ENCODE assay signal across 8 cellular contexts in the genomic region with DNA sequence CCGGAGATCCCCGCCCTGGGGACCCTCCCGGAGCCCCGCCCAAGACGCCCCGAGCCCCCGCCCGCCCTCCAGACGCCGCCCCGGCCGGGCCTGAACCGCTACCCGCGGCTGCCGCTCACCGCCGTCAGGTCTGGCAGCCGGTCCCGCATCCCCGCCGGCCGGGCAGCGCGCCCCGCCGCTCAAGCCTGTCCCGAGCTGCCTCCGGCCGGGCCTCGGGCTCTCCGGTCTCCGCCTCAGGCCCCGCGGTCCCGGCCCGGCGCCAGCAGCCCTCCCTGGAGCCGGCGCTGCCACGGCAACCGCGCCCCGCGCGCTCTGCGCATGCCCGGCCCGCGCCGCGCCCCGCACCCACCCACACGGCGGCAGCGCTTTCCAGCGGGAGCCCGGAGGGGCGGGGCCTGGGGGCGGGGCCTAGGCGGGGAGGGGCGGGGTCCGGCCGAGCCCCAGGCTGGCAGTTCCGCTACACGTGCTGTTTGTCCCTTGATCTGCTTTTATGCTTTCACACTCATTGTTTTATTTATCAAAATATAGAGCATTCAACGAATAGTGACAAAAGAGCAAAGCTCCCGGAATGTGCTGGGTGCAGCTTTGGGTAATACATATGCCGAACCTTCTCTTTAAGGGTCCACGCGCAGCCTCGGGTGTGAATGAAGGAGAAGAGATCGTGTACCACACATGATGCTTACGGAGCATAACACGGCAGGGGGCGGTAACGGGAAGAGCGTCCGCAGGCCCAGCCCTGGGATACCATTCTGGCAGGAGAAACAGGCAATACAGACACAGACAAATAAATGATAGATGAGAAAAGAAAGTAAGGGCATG. TPM values are rescaled to one million over a fixed set of nuclear protein-coding genes. Genes with fewer than 3 reads are reported as not detected.
DNase-seq lines count a peak whose midpoint lies in the region; ATAC-seq and TF ChIP-seq lines count a peak whose summit lies in the region.

Gene STX2 (minus strand): TSS at position 300 of the 819 bp plus-strand sequence. CDS start 151 bp downstream, at position 149.

- H3K9me3 ChIP-seq in DND-41 (ENCODE audit: insufficient read depth, low read length, severe bottlenecking) (no peaks in the 10 kb centered on the region), Panc1 (ENCODE audit: control insufficient read depth, insufficient read depth, low read depth, low read length) (no peaks in the 10 kb centered on the region), fibroblast of lung (ENCODE audit: control insufficient read depth, insufficient read depth, low read depth, low read length) (no peaks in the 10 kb centered on the region)

- no TSS peak for BruUV-seq in Panc1 (replicated peaks; lab: Mats Ljungman, UMichigan)

- peak within 1 kb of the TSS; percentile 69 for H3K9ac ChIP-seq in DND-41 (ENCODE audit: low read depth, low read length)
- H3K9ac ChIP-seq in fibroblast of lung (ENCODE audit: insufficient read depth, low read length): peak within 1 kb of the TSS; percentile 59

- CTCF ChIA-PET in Panc1 (lab: Charles Lee): interaction anchor here (0.6 kb wide), 1 partner anchor 26 kb away, joined by 3 read pairs; no protein-coding TSS in a partner anchor

- H3K27ac ChIP-seq in DND-41 (ENCODE audit: low read length): peak within 1 kb of the TSS; percentile 77
- H3K27ac ChIP-seq in Panc1 (ENCODE audit: low read length): peak within 1 kb of the TSS; percentile 80
- H3K27ac ChIP-seq in fibroblast of lung (ENCODE audit: insufficient read depth, low read length): peak within 1 kb of the TSS; percentile 44

- DNase-seq in DND-41 (peak; percentile 89), Panc1 (ENCODE audit: low read depth, low spot score) (peak; percentile 62), fibroblast of lung (ENCODE audit: low read depth in 2 of 2) (peak; percentile 70 to 80)
- peak; percentile 58 for DNase-seq in Jurkat, Clone E6-1 (ENCODE audit: low read depth, low spot score)
- DNase-seq in activated T-helper 1 cell treated with anti-CD3 and anti-CD28 coated beads, Interleukin-12 subunit alpha, Interleukin-12 subunit beta, Interleukin-2, Interleukin-4 antibody, amounts not matched to agents 30 ng/mL and 10 ng/mL and 1 ng/mL, durations not matched to agents 14 hours and 24 hours and 36 hours (ENCODE audit: low spot score): peak; percentile 87
- DNase-seq in naive thymus-derived CD8-positive, alpha-beta T cell: peak; percentile 81 to 96 (median 91)
- peak; percentile 83 for DNase-seq in stimulated activated naive B cell treated with anti-CD40 and anti-IgM and Interleukin-4, amounts not matched to agents 10 μg/mL and 1 μg/mL and 100 μg/mL, for 72 hours

- ATAC-seq in DND-41 (ENCODE audit: insufficient read depth, low read depth) (peak; percentile 76), GM21619 (IDR thresholded peaks at IDR 0.05; ENCODE audit: unreplicated experiment) (peak; percentile 77), Panc1 (peak; percentile 95)
- ATAC-seq in naive thymus-derived CD8-positive, alpha-beta T cell: peak; percentile 82 to 87
- ATAC-seq in stimulated activated naive B cell treated with anti-CD40 and anti-IgM and Interleukin-4, amounts not matched to agents 10 μg/mL and 1 μg/mL and 100 μg/mL, for 72 hours (replicated peaks): peak; percentile 90 to 93

- intact Hi-C loops in Panc1 (cut with micrococcal nuclease; ENCODE audit: unreplicated experiment): no loop called here
- intact Hi-C loops in activated T-helper 1 cell treated with anti-CD3 and anti-CD28 coated beads, Interleukin-12 subunit alpha, Interleukin-12 subunit beta, Interleukin-2, Interleukin-4 antibody, amounts not matched to agents 30 ng/mL and 10 ng/mL and 1 ng/mL, durations not matched to agents 14 hours and 24 hours and 36 hours (cut with micrococcal nuclease): loop anchor here (1.0 to 5.0 kb wide), 4 partner anchors 13 to 77 kb away; no protein-coding TSS in a partner anchor

- H3K27me3 ChIP-seq in DND-41 (ENCODE audit: insufficient read depth, low read length, poor library complexity) (no peaks in the 10 kb centered on the region), Panc1 (ENCODE audit: control insufficient read depth, insufficient read depth, low read length) (no peaks in the 10 kb centered on the region), fibroblast of lung (ENCODE audit: control insufficient read depth, insufficient read depth, low read length) (no peaks in the 10 kb centered on the region)

- H3K9me3 Mint-ChIP-seq in activated T-helper 1 cell treated with anti-CD3 and anti-CD28 coated beads, Interleukin-12 subunit alpha, Interleukin-12 subunit beta, Interleukin-2, Interleukin-4 antibody, amounts not matched to agents 30 ng/mL and 10 ng/mL and 1 ng/mL, durations not matched to agents 14 hours and 24 hours and 36 hours: no peaks in the 10 kb centered on the region
- H3K9me3 Mint-ChIP-seq in naive thymus-derived CD8-positive, alpha-beta T cell: no peaks in the 10 kb centered on the region
- no peaks in the 10 kb centered on the region for H3K9me3 Mint-ChIP-seq in stimulated activated naive B cell treated with anti-CD40 and anti-IgM and Interleukin-4, amounts not matched to agents 10 μg/mL and 1 μg/mL and 100 μg/mL, for 72 hours

- no peaks in the 10 kb centered on the region for H3K36me3 Mint-ChIP-seq in activated T-helper 1 cell treated with anti-CD3 and anti-CD28 coated beads, Interleukin-12 subunit alpha, Interleukin-12 subunit beta, Interleukin-2, Interleukin-4 antibody, amounts not matched to agents 30 ng/mL and 10 ng/mL and 1 ng/mL, durations not matched to agents 14 hours and 24 hours and 36 hours (ENCODE audit: low read depth)
- H3K36me3 Mint-ChIP-seq in naive thymus-derived CD8-positive, alpha-beta T cell: no peaks in the 10 kb centered on the region
- H3K36me3 Mint-ChIP-seq in stimulated activated naive B cell treated with anti-CD40 and anti-IgM and Interleukin-4, amounts not matched to agents 10 μg/mL and 1 μg/mL and 100 μg/mL, for 72 hours: no peaks in the 10 kb centered on the region

- peaks cover 25% of the 10 kb centered on the region for H3K4me1 Mint-ChIP-seq in activated T-helper 1 cell treated with anti-CD3 and anti-CD28 coated beads, Interleukin-12 subunit alpha, Interleukin-12 subunit beta, Interleukin-2, Interleukin-4 antibody, amounts not matched to agents 30 ng/mL and 10 ng/mL and 1 ng/mL, durations not matched to agents 14 hours and 24 hours and 36 hours (ENCODE audit: low read depth)
- H3K4me1 Mint-ChIP-seq in naive thymus-derived CD8-positive, alpha-beta T cell: peaks cover 9 to 43% (median 25%) of the 10 kb centered on the region in 4 donors
- peaks cover 6 to 16% of the 10 kb centered on the region in 2 donors for H3K4me1 Mint-ChIP-seq in stimulated activated naive B cell treated with anti-CD40 and anti-IgM and Interleukin-4, amounts not matched to agents 10 μg/mL and 1 μg/mL and 100 μg/mL, for 72 hours

- H3K4me3 ChIP-seq in DND-41 (ENCODE audit: low read depth in 1 of 2, low read length in 2 of 2) (peak within 1 kb of the TSS; percentile 51 to 75; a peak in 3 of 4 replicates), Panc1 (ENCODE audit: low read depth in 2 of 2, low read length in 2 of 2) (peak within 1 kb of the TSS; percentile 82 to 85), fibroblast of lung (replicated peaks in 1 of 4; ENCODE audit: control extremely low read depth in 1 of 4, insufficient read depth in 1 of 4, low read depth in 3 of 4, low read length in 4 of 4) (peak within 1 kb of the TSS; percentile 68 to 89 (median 71))
- H3K4me3 ChIP-seq in Jurkat, Clone E6-1 (ENCODE audit: low read length): peak within 1 kb of the TSS; percentile 66

- peak within 1 kb of the TSS; percentile 85 for H3K4me3 Mint-ChIP-seq in activated T-helper 1 cell treated with anti-CD3 and anti-CD28 coated beads, Interleukin-12 subunit alpha, Interleukin-12 subunit beta, Interleukin-2, Interleukin-4 antibody, amounts not matched to agents 30 ng/mL and 10 ng/mL and 1 ng/mL, durations not matched to agents 14 hours and 24 hours and 36 hours
- peak within 1 kb of the TSS; percentile 76 to 93 (median 87) for H3K4me3 Mint-ChIP-seq in naive thymus-derived CD8-positive, alpha-beta T cell
- peak within 1 kb of the TSS; percentile 79 to 82 for H3K4me3 Mint-ChIP-seq in stimulated activated naive B cell treated with anti-CD40 and anti-IgM and Interleukin-4, amounts not matched to agents 10 μg/mL and 1 μg/mL and 100 μg/mL, for 72 hours

- peak within 1 kb of the TSS; percentile 98 for H3K4me2 ChIP-seq in DND-41 (ENCODE audit: insufficient read depth, low read length)
- H3K4me2 ChIP-seq in fibroblast of lung (ENCODE audit: extremely low read depth, insufficient read depth, low read length): peak within 1 kb of the TSS; percentile 98

- peaks cover 38% of the 10 kb centered on the region for H3K79me2 ChIP-seq in DND-41 (ENCODE audit: insufficient read depth, low read length)
- H3K79me2 ChIP-seq in fibroblast of lung (ENCODE audit: control insufficient read depth, insufficient read depth, low read length): peaks cover 39% of the 10 kb centered on the region

- peak within 1 kb of the TSS; percentile 90 for H3K27ac Mint-ChIP-seq in activated T-helper 1 cell treated with anti-CD3 and anti-CD28 coated beads, Interleukin-12 subunit alpha, Interleukin-12 subunit beta, Interleukin-2, Interleukin-4 antibody, amounts not matched to agents 30 ng/mL and 10 ng/mL and 1 ng/mL, durations not matched to agents 14 hours and 24 hours and 36 hours
- peak within 1 kb of the TSS; percentile 17 to 97 (median 94) for H3K27ac Mint-ChIP-seq in naive thymus-derived CD8-positive, alpha-beta T cell
- no peak within 1 kb of the TSS for H3K27ac Mint-ChIP-seq in stimulated activated naive B cell treated with anti-CD40 and anti-IgM and Interleukin-4, amounts not matched to agents 10 μg/mL and 1 μg/mL and 100 μg/mL, for 72 hours

- H3K4me1 ChIP-seq in DND-41 (ENCODE audit: insufficient read depth, low read length) (peaks cover 28% of the 10 kb centered on the region), Panc1 (ENCODE audit: control insufficient read depth, insufficient read depth, low read length) (peaks cover 13% of the 10 kb centered on the region), fibroblast of lung (ENCODE audit: control insufficient read depth, extremely low read depth, insufficient read depth, low read length) (peaks cover 10% of the 10 kb centered on the region)

- H2AFZ ChIP-seq in DND-41 (ENCODE audit: low read depth, low read length) (peak within 1 kb of the TSS; percentile 87), fibroblast of lung (ENCODE audit: low read length) (peak within 1 kb of the TSS; percentile 92)

- no peaks in the 10 kb centered on the region for H3K36me3 ChIP-seq in DND-41 (ENCODE audit: insufficient read depth, low read length)
- H3K36me3 ChIP-seq in Panc1 (ENCODE audit: control insufficient read depth, insufficient read depth, low read length): no peaks in the 10 kb centered on the region
- no peaks in the 10 kb centered on the region for H3K36me3 ChIP-seq in fibroblast of lung (ENCODE audit: control insufficient read depth, insufficient read depth, low read length)

- H4K20me1 ChIP-seq in DND-41 (ENCODE audit: insufficient read depth, low read length) (peaks cover 6% of the 10 kb centered on the region; the same call in 1 of the 2 replicates), fibroblast of lung (ENCODE audit: control insufficient read depth, extremely low read depth, insufficient read depth, low read length) (no peaks in the 10 kb centered on the region)

- TF ChIP-seq CTCF in DND-41 (IDR thresholded peaks at IDR 0.05; ENCODE audit: borderline replicate concordance, extremely low read depth, low read length, poor library complexity, severe bottlenecking) (peak; percentile 65), Panc1 (IDR thresholded peaks at IDR 0.05) (no peak; the same call in 1 of the 2 replicates), fibroblast of lung (conservative IDR thresholded peaks at IDR 0.05 in 1 of 2, IDR thresholded peaks at IDR 0.05 in 1 of 2; ENCODE audit: low read depth in 1 of 2, low read length in 2 of 2) (peak; percentile 36 to 51)

- POLR2A ChIA-PET in Panc1 (lab: Charles Lee): no interaction called here
- POLR2A ChIA-PET in naive thymus-derived CD8-positive, alpha-beta T cell (lab: Charles Lee): interaction anchor here (0.8 to 2.4 kb wide), 5 partner anchors 11 to 85 kb away, joined by 3 to 16 read pairs (median 5); partner anchors contain the start of gene RAN

- in situ Hi-C loops in Panc1 (cut with HindIII; ENCODE audit: low pct_unique_long_range_greater_than_20kb, low sequenced_read_pairs): no loop called here

- no peaks in the 10 kb centered on the region for H3K27me3 Mint-ChIP-seq in activated T-helper 1 cell treated with anti-CD3 and anti-CD28 coated beads, Interleukin-12 subunit alpha, Interleukin-12 subunit beta, Interleukin-2, Interleukin-4 antibody, amounts not matched to agents 30 ng/mL and 10 ng/mL and 1 ng/mL, durations not matched to agents 14 hours and 24 hours and 36 hours (ENCODE audit: insufficient read depth)
- no peaks in the 10 kb centered on the region for H3K27me3 Mint-ChIP-seq in naive thymus-derived CD8-positive, alpha-beta T cell
- no peaks in the 10 kb centered on the region for H3K27me3 Mint-ChIP-seq in stimulated activated naive B cell treated with anti-CD40 and anti-IgM and Interleukin-4, amounts not matched to agents 10 μg/mL and 1 μg/mL and 100 μg/mL, for 72 hours

RNA-seq across cellular contexts. Expression of gene STX2, which starts in this region (rescaled TPM):
- polyA plus RNA-seq in Jurkat, Clone E6-1 (2012; ENCODE audit: insufficient read depth, insufficient read length): 14.1 TPM
- 34.0 TPM for total RNA-seq in Panc1 (2021; ENCODE audit: unreplicated experiment)
- 21.7 TPM for polyA plus RNA-seq in Panc1 (2012; ENCODE audit: insufficient read length)
- total RNA-seq in activated T-helper 1 cell treated with anti-CD3 and anti-CD28 coated beads, Interleukin-12 subunit alpha, Interleukin-12 subunit beta, Interleukin-2, Interleukin-4 antibody, amounts not matched to agents 30 ng/mL and 10 ng/mL and 1 ng/mL, durations not matched to agents 14 hours and 24 hours and 36 hours: 15.9 and 17.9 TPM in 2 replicates
- 35.2 and 40.6 TPM in 2 replicates for total RNA-seq in fibroblast of lung
- 62.2 and 87.8 TPM in 2 replicates for polyA plus RNA-seq in fibroblast of lung
- polyA plus RNA-seq in fibroblast of lung (2012): 39.4 and 50.7 TPM in 2 replicates
- 15.6 and 17.6 TPM in 2 replicates for polyA minus RNA-seq in fibroblast of lung (ENCODE audit: low replicate concordance)
- 10 to 100 TPM; 29.4 to 29.9 TPM for total RNA-seq in naive thymus-derived CD8-positive, alpha-beta T cell
- polyA plus RNA-seq in naive thymus-derived CD8-positive, alpha-beta T cell: 1 to 10 TPM; 6.7 to 9.3 (median 9.2) TPM

Comparison
In these comparisons a context has a peak if more than half of its experiments do, and no peak if none do; other contexts are left out.
1. Peak in every context shown above with its lines: DNase-seq, ATAC-seq, H3K4me3 ChIP-seq and H3K27ac ChIP-seq.